1 cellular context compared by ENCODE assay signal in the genomic region with DNA sequence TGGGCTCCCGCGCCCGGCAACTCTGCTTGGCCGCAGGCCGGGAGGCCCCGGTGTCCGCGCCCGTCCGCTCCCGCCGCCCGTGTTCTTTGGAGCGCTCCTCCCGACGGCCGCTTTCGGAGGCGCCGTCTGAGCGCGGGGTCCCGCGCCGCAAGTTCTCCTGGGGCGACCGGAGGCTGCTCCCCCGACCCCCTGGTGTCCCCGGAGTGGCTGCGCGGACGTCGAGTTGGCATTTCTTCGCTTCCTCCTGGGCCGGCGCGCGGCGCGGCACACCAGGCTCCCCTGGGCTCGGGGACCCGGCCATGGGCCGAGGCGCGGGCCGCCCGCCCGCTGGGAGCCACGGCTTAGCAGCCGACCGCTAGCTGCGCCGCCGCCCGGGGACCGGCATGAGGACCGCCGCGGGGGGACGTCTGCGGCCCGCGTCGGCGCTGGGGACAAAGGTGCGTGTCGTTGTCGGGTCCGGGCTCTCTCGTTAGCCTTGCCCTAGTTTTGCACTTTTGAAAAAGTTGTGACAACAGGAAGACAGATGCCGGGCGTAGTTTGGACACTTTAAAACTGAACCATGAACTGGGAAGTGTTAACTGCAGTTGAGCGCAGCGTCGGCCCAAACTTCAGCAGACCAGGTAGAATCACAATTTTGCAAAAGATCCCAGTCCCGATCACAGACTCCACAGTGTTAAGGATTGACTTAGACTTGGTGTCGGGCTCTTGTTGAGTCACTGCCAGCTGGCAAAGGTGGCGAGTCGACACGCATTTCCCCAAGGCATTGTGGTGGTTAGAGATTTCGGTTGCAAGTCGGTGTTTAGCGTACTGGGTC.
TF ChIP-seq lines count a peak whose summit lies in the region.

No MANE protein-coding gene starts in this region.

TF ChIP-seq in GM12891, 5 proteins besides CTCF, POLR2A, EP300 and RAD21 (continued from another document):
- no peak for TF ChIP-seq POU2F2 (IDR thresholded peaks at IDR 0.05; ENCODE audit: low read depth, low read length)
- TF ChIP-seq POLR2AphosphoS5 (IDR thresholded peaks at IDR 0.05; ENCODE audit: low read depth, low read length): no peak
